In genomic region chr3:79329154-79329553, GRCh38 we compare ENCODE assay signal across 16 cellular contexts.
A peak's percentile ranks its signal among the peaks of the same experiment; 100 is the strongest.
DNase-seq lines count a peak whose midpoint lies in the region; ATAC-seq and TF ChIP-seq lines count a peak whose summit lies in the region.
"Had no signal": no experiment of that assay in that cellular context is flagged by ENCODE, and none has a peak within 500 bp of the region (broad histone marks: within the 10 kb centered on the region; RNA-seq: fewer than 3 reads in every experiment).

No MANE protein-coding gene starts in this region.

- ATAC-seq in SK-N-SH treated with all-trans-retinoic acid at 6 μM for 48 hours: no peak
- no peak for ATAC-seq in activated CD8-positive, alpha-beta T cell treated with anti-CD3 and anti-CD28 coated beads, Interleukin-2, amount 10 ng/mL, durations not matched to agents 7 days and 5 days
- no peak for ATAC-seq in HG02938 (IDR thresholded peaks at IDR 0.05; ENCODE audit: unreplicated experiment)
- ATAC-seq: stimulated activated memory B cell treated with anti-CD40 and anti-IgM and Interleukin-4, amounts not matched to agents 10 μg/mL and 1 μg/mL and 100 μg/mL, for 72 hours had no signal

- H3K4me1 ChIP-seq in SK-N-SH (ENCODE audit: control insufficient read depth in 1 of 2, insufficient read depth in 2 of 2, low read depth in 1 of 2, low read length in 1 of 2): no peaks in the 10 kb centered on the region
- H3K4me1 ChIP-seq: vagina had no signal

- no peak overlapping the region for H3K27ac ChIP-seq in SK-N-SH (ENCODE audit: low read depth in 2 of 2, low read length in 1 of 2)
- H3K27ac ChIP-seq: coronary artery, esophagus squamous epithelium, sigmoid colon, vagina had no signal

- TF ChIP-seq CTCF in SK-N-SH (IDR thresholded peaks at IDR 0.05) (no peak), foreskin fibroblast (IDR thresholded peaks at IDR 0.05; ENCODE audit: low read depth, low read length) (no peak)

- no peaks in the 10 kb centered on the region for H3F3A ChIP-seq in SK-N-SH (replicated peaks; ENCODE audit: insufficient read depth)

- H3K27me3 Mint-ChIP-seq in activated CD8-positive, alpha-beta T cell treated with anti-CD3 and anti-CD28 coated beads, Interleukin-2, amount 10 ng/mL, durations not matched to agents 7 days and 5 days (ENCODE audit: low read depth): no peaks in the 10 kb centered on the region
- H3K27me3 Mint-ChIP-seq: activated CD4-positive, alpha-beta T cell treated with anti-CD3 and anti-CD28 coated beads, Interleukin-2, amount 10 ng/mL, durations not matched to agents 7 days and 5 days; stimulated activated memory B cell treated with anti-CD40 and anti-IgM and Interleukin-4, amounts not matched to agents 10 μg/mL and 1 μg/mL and 100 μg/mL, for 72 hours had no signal

- no peaks in the 10 kb centered on the region for H3K27me3 ChIP-seq in SK-N-SH (ENCODE audit: insufficient read depth)
- H3K27me3 ChIP-seq: esophagus squamous epithelium, sigmoid colon, vagina had no signal

- POLR2A ChIA-PET in SK-N-SH (lab: Yijun Ruan, JAX): no interaction called here
- POLR2A ChIA-PET in activated CD8-positive, alpha-beta T cell treated with anti-CD3 and anti-CD28 coated beads, Interleukin-2, amount 10 ng/mL, durations not matched to agents 7 days and 5 days (lab: Charles Lee): no interaction called here

- no peaks in the 10 kb centered on the region for H3K9me3 ChIP-seq in SK-N-SH
- H3K9me3 ChIP-seq: esophagus squamous epithelium, sigmoid colon, vagina had no signal

- H3K79me2 ChIP-seq in SK-N-SH (ENCODE audit: insufficient read depth): no peaks in the 10 kb centered on the region

- no peak for DNase-seq in SK-N-SH
- DNase-seq in RKO (ENCODE audit: low spot score): peak; percentile 30
- DNase-seq in foreskin fibroblast: peak; percentile 22 to 39
- DNase-seq in activated CD8-positive, alpha-beta T cell treated with anti-CD3 and anti-CD28 coated beads, Interleukin-2, amount 10 ng/mL, durations not matched to agents 7 days and 5 days: no peak
- no peak for DNase-seq in NK-92 (lab: John Stamatoyannopoulos, UW; ENCODE audit: unreplicated experiment)
- no peak for DNase-seq in activated CD8-positive, alpha-beta memory T cell treated with anti-CD3 and anti-CD28 coated beads, Interleukin-2, amount 50 U/mL, for 4 hours
- DNase-seq: activated CD4-positive, alpha-beta T cell treated with anti-CD3 and anti-CD28 coated beads, Interleukin-2, amount 10 ng/mL, durations not matched to agents 7 days and 5 days; esophagus squamous epithelium; NCI-H1436; NCI-H748 treated with DMSO at 0.1 percent for 48 hours; sigmoid colon had no signal

- TF ChIP-seq RAD21 in SK-N-SH (IDR thresholded peaks at IDR 0.05; ENCODE audit: low read length): no peak

- H3K36me3 ChIP-seq in SK-N-SH (replicated peaks in 1 of 2; ENCODE audit: control insufficient read depth in 1 of 2, insufficient read depth in 2 of 2, low read length in 1 of 2): no peaks in the 10 kb centered on the region
- H3K36me3 ChIP-seq: esophagus squamous epithelium, sigmoid colon, vagina had no signal

- no peaks in the 10 kb centered on the region for H4K20me1 ChIP-seq in SK-N-SH (ENCODE audit: insufficient read depth)

- H3K27ac Mint-ChIP-seq in activated CD8-positive, alpha-beta T cell treated with anti-CD3 and anti-CD28 coated beads, Interleukin-2, amount 10 ng/mL, durations not matched to agents 7 days and 5 days: no peak overlapping the region
- H3K27ac Mint-ChIP-seq: activated CD4-positive, alpha-beta T cell treated with anti-CD3 and anti-CD28 coated beads, Interleukin-2, amount 10 ng/mL, durations not matched to agents 7 days and 5 days; stimulated activated memory B cell treated with anti-CD40 and anti-IgM and Interleukin-4, amounts not matched to agents 10 μg/mL and 1 μg/mL and 100 μg/mL, for 72 hours had no signal

- WGBS in SK-N-SH (ENCODE audit: low lambda C conversion rate): 77% methylated on average over 2 of the region's 2 CpGs

- H3K9ac ChIP-seq in SK-N-SH: no peak overlapping the region

- no peaks in the 10 kb centered on the region for H3K9me3 Mint-ChIP-seq in activated CD8-positive, alpha-beta T cell treated with anti-CD3 and anti-CD28 coated beads, Interleukin-2, amount 10 ng/mL, durations not matched to agents 7 days and 5 days (ENCODE audit: insufficient read depth)

- H3K4me2 ChIP-seq in SK-N-SH: no peak overlapping the region

- CTCF ChIA-PET in SK-N-SH (lab: Yijun Ruan, JAX): no interaction called here
- CTCF ChIA-PET in activated CD8-positive, alpha-beta T cell treated with anti-CD3 and anti-CD28 coated beads, Interleukin-2, amount 10 ng/mL, durations not matched to agents 7 days and 5 days (lab: Charles Lee): no interaction called here

- H3K4me1 Mint-ChIP-seq in activated CD8-positive, alpha-beta T cell treated with anti-CD3 and anti-CD28 coated beads, Interleukin-2, amount 10 ng/mL, durations not matched to agents 7 days and 5 days (ENCODE audit: low read depth): no peaks in the 10 kb centered on the region
- H3K4me1 Mint-ChIP-seq: activated CD4-positive, alpha-beta T cell treated with anti-CD3 and anti-CD28 coated beads, Interleukin-2, amount 10 ng/mL, durations not matched to agents 7 days and 5 days; stimulated activated memory B cell treated with anti-CD40 and anti-IgM and Interleukin-4, amounts not matched to agents 10 μg/mL and 1 μg/mL and 100 μg/mL, for 72 hours had no signal

- H3K4me3 ChIP-seq in SK-N-SH (ENCODE audit: low read depth in 2 of 2, low read length in 1 of 2): no peak overlapping the region
- no peak overlapping the region for H3K4me3 ChIP-seq in foreskin fibroblast (ENCODE audit: low read depth in 1 of 2, low read length in 2 of 2)
- H3K4me3 ChIP-seq: coronary artery, esophagus squamous epithelium, sigmoid colon, vagina had no signal

- no peak overlapping the region for H3K4me3 Mint-ChIP-seq in activated CD8-positive, alpha-beta T cell treated with anti-CD3 and anti-CD28 coated beads, Interleukin-2, amount 10 ng/mL, durations not matched to agents 7 days and 5 days
- H3K4me3 Mint-ChIP-seq: activated CD4-positive, alpha-beta T cell treated with anti-CD3 and anti-CD28 coated beads, Interleukin-2, amount 10 ng/mL, durations not matched to agents 7 days and 5 days; stimulated activated memory B cell treated with anti-CD40 and anti-IgM and Interleukin-4, amounts not matched to agents 10 μg/mL and 1 μg/mL and 100 μg/mL, for 72 hours had no signal

- no peaks in the 10 kb centered on the region for H3K36me3 Mint-ChIP-seq in activated CD8-positive, alpha-beta T cell treated with anti-CD3 and anti-CD28 coated beads, Interleukin-2, amount 10 ng/mL, durations not matched to agents 7 days and 5 days (ENCODE audit: low read depth)
- H3K36me3 Mint-ChIP-seq: stimulated activated memory B cell treated with anti-CD40 and anti-IgM and Interleukin-4, amounts not matched to agents 10 μg/mL and 1 μg/mL and 100 μg/mL, for 72 hours had no signal

- H2AFZ ChIP-seq in SK-N-SH (ENCODE audit: low read depth): no peak overlapping the region

- no peak for TF ChIP-seq EP300 in SK-N-SH (IDR thresholded peaks at IDR 0.05; ENCODE audit: borderline replicate concordance in 1 of 2, low read depth in 1 of 2, low read length in 1 of 2)

- H3K9me2 ChIP-seq in SK-N-SH: no peaks in the 10 kb centered on the region; the same call in 1 of the 2 replicates

TF ChIP-seq in SK-N-SH, 30 proteins besides CTCF, POLR2A, EP300 and RAD21:
- TF ChIP-seq, protein P1, sequence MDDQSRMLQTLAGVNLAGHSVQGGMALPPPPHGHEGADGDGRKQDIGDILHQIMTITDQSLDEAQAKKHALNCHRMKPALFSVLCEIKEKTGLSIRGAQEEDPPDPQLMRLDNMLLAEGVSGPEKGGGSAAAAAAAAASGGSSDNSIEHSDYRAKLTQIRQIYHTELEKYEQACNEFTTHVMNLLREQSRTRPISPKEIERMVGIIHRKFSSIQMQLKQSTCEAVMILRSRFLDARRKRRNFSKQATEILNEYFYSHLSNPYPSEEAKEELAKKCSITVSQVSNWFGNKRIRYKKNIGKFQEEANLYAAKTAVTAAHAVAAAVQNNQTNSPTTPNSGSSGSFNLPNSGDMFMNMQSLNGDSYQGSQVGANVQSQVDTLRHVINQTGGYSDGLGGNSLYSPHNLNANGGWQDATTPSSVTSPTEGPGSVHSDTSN (IDR thresholded peaks at IDR 0.05): 0 out of 2 replicates have a peak, but pooled peaks have one; percentile 7
- TF ChIP-seq NRF1 (IDR thresholded peaks at IDR 0.05; ENCODE audit: low read depth, low read length) (no peak), MXI1 (IDR thresholded peaks at IDR 0.05; ENCODE audit: low read depth, low read length) (no peak)

TF ChIP-seq in SK-N-SH treated with all-trans-retinoic acid at 6 μM for 48 hours, 23 proteins besides CTCF, POLR2A, EP300 and RAD21 (continues in another document):
- TF ChIP-seq, protein P2, sequence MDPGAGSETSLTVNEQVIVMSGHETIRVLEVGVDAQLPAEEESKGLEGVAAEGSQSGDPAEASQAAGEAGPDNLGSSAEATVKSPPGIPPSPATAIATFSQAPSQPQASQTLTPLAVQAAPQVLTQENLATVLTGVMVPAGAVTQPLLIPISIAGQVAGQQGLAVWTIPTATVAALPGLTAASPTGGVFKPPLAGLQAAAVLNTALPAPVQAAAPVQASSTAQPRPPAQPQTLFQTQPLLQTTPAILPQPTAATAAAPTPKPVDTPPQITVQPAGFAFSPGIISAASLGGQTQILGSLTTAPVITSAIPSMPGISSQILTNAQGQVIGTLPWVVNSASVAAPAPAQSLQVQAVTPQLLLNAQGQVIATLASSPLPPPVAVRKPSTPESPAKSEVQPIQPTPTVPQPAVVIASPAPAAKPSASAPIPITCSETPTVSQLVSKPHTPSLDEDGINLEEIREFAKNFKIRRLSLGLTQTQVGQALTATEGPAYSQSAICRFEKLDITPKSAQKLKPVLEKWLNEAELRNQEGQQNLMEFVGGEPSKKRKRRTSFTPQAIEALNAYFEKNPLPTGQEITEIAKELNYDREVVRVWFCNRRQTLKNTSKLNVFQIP (CRISPR knock-in tag; IDR thresholded peaks at IDR 0.05; ENCODE audit: borderline replicate concordance, low read depth): no peak
- TF ChIP-seq ZNF8 (CRISPR knock-in tag; IDR thresholded peaks at IDR 0.05) (no peak), ZNF70 (CRISPR knock-in tag; IDR thresholded peaks at IDR 0.05) (no peak), CSDC2 (CRISPR knock-in tag; IDR thresholded peaks at IDR 0.05) (no peak)

Comparison
In these comparisons a context has a peak if more than half of its experiments do, and no peak if none do; other contexts are left out.
1. DNase-seq: peak in RKO (single experiment) and foreskin fibroblast (2 of 2); none in SK-N-SH (single experiment), activated CD8-positive, alpha-beta T cell treated with anti-CD3 and anti-CD28 coated beads, Interleukin-2, amount 10 ng/mL, durations not matched to agents 7 days and 5 days (single experiment), NK-92 (single experiment) and activated CD8-positive, alpha-beta memory T cell treated with anti-CD3 and anti-CD28 coated beads, Interleukin-2, amount 50 U/mL, for 4 hours (single experiment).